Comparison of ENCODE assay signal across 1 cellular context in the genomic region with DNA sequence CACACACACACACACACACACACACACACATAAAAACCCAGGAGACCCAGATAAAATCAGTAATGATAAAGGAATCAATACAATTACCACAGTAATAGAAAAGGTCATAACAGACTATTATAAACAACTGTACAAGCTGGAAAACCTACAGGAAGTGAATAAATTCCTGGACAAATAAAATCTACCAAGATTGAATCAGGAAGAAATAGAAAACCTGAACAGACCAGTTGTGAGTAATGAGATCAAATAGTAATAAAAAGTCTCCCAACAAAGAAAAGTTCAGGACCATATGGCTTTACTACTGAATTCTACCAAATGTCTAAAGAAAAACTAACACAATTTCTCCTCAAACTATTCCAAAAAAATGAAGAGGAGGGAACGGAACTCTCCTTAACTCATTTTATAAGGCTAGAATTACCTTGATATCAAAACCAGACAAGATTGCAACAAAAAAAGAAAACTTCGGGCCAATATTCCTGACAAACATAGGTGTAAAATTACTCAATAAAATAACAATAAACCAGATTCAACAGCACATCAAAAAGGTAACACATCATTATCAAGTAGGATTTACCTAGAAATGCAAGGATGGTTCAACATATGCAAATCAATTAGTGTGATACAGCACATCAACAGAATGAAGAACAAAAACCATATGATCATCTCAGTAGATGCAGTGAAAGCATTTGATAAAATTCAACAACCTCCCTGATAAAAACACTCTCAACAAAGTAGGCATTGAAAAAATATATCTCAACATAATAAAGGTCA.
TF ChIP-seq lines count a peak whose summit lies in the region.

No MANE protein-coding gene starts in this region.

TF ChIP-seq in K562, 482 proteins besides CTCF, POLR2A, EP300 and RAD21 (continued from another document):
- TF ChIP-seq, protein P1, sequence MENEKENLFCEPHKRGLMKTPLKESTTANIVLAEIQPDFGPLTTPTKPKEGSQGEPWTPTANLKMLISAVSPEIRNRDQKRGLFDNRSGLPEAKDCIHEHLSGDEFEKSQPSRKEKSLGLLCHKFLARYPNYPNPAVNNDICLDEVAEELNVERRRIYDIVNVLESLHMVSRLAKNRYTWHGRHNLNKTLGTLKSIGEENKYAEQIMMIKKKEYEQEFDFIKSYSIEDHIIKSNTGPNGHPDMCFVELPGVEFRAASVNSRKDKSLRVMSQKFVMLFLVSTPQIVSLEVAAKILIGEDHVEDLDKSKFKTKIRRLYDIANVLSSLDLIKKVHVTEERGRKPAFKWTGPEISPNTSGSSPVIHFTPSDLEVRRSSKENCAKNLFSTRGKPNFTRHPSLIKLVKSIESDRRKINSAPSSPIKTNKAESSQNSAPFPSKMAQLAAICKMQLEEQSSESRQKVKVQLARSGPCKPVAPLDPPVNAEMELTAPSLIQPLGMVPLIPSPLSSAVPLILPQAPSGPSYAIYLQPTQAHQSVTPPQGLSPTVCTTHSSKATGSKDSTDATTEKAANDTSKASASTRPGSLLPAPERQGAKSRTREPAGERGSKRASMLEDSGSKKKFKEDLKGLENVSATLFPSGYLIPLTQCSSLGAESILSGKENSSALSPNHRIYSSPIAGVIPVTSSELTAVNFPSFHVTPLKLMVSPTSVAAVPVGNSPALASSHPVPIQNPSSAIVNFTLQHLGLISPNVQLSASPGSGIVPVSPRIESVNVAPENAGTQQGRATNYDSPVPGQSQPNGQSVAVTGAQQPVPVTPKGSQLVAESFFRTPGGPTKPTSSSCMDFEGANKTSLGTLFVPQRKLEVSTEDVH (IDR thresholded peaks at IDR 0.05; ENCODE audit: low read depth, partially characterized antibody), result no peak
- TF ChIP-seq HDAC8 (tag; IDR thresholded peaks at IDR 0.05), result no peak
